ENCODE assay signal across 8 cellular contexts in genomic region chr17:35947156-35947585, GRCh38. TPM values are rescaled to one million over a fixed set of nuclear protein-coding genes. Genes with fewer than 3 reads are reported as not detected.
DNase-seq lines count a peak whose midpoint lies in the region; ATAC-seq, FAIRE-seq and TF ChIP-seq lines count a peak whose summit lies in the region.

No MANE protein-coding gene starts in this region.

- no peaks in the 10 kb centered on the region for H3F3A ChIP-seq in MM.1S (ENCODE audit: insufficient read depth, low read length)

- H3K4me3 ChIP-seq in MM.1S (ENCODE audit: low read length) (peak overlapping the region; percentile 62), astrocyte (ENCODE audit: insufficient read depth, low read depth, low read length) (no peak overlapping the region)

- H3K36me3 Mint-ChIP-seq in astrocyte (ENCODE audit: low read depth, unreplicated experiment): no peaks in the 10 kb centered on the region

- H3K36me3 ChIP-seq in MM.1S (replicated peaks; ENCODE audit: insufficient read depth, low read length) (no peaks in the 10 kb centered on the region), astrocyte (ENCODE audit: insufficient read depth, low read length) (no peaks in the 10 kb centered on the region)

- peak overlapping the region; percentile 84 for H3K4me2 ChIP-seq in MM.1S (ENCODE audit: low read depth, low read length)
- H3K4me2 ChIP-seq in astrocyte (ENCODE audit: low read length): peak overlapping the region; percentile 43

- H4K20me1 ChIP-seq in MM.1S (ENCODE audit: insufficient read depth, low read length) (no peaks in the 10 kb centered on the region), astrocyte (ENCODE audit: insufficient read depth, low read length) (no peaks in the 10 kb centered on the region)

- peaks cover 3% of the 10 kb centered on the region for H3K27me3 Mint-ChIP-seq in astrocyte (ENCODE audit: low read depth, unreplicated experiment)

- peaks cover 14% of the 10 kb centered on the region for H3K4me1 Mint-ChIP-seq in astrocyte (ENCODE audit: low read depth, unreplicated experiment)

- H2AFZ ChIP-seq in MM.1S (ENCODE audit: low read length): peak overlapping the region; percentile 89
- peak overlapping the region; percentile 30 for H2AFZ ChIP-seq in astrocyte (ENCODE audit: low read depth, low read length)

- H3K9me2 ChIP-seq in MM.1S (replicated peaks; ENCODE audit: insufficient read depth, low read length): no peaks in the 10 kb centered on the region

- TF ChIP-seq CTCF in MM.1S (IDR thresholded peaks at IDR 0.05; ENCODE audit: low read length) (peak; percentile 77), astrocyte (IDR thresholded peaks at IDR 0.05; ENCODE audit: insufficient read depth, low read depth, low read length) (peak; percentile 79)

- H3K27ac ChIP-seq in MM.1S (ENCODE audit: low read length) (no peak overlapping the region), astrocyte (ENCODE audit: low read depth, low read length) (no peak overlapping the region)

- H3K27ac Mint-ChIP-seq in astrocyte (ENCODE audit: unreplicated experiment): no peak overlapping the region

- no peaks in the 10 kb centered on the region for H3K4me1 ChIP-seq in MM.1S (ENCODE audit: low read length)
- H3K4me1 ChIP-seq in astrocyte (ENCODE audit: insufficient read depth, low read length): no peaks in the 10 kb centered on the region

- H3K9me3 Mint-ChIP-seq in astrocyte (ENCODE audit: unreplicated experiment): no peaks in the 10 kb centered on the region

- H3K79me2 ChIP-seq in MM.1S (ENCODE audit: low read length) (no peaks in the 10 kb centered on the region), astrocyte (ENCODE audit: insufficient read depth, low read length) (no peaks in the 10 kb centered on the region)

- H3K9me3 ChIP-seq in MM.1S (replicated peaks; ENCODE audit: insufficient read depth, low read length) (no peaks in the 10 kb centered on the region), astrocyte (ENCODE audit: insufficient read depth, low read depth, low read length) (no peaks in the 10 kb centered on the region)

- H3K27me3 ChIP-seq in MM.1S (replicated peaks; ENCODE audit: insufficient read depth, low read length) (no peaks in the 10 kb centered on the region), astrocyte (ENCODE audit: insufficient read depth, low read length) (peaks cover 2% of the 10 kb centered on the region)

- H3K9ac ChIP-seq in MM.1S (ENCODE audit: low read length) (peak overlapping the region; percentile 43; the same call in 1 of the 2 replicates), astrocyte (ENCODE audit: low read length) (no peak overlapping the region)

- FAIRE-seq in astrocyte (lab: Jason Lieb, UNC): no peak

- DNase-seq in ELF-1 (ENCODE audit: low read depth, low spot score): peak; percentile 60
- DNase-seq in MM.1S: peak; percentile 65
- peak; percentile 14 for DNase-seq in astrocyte (ENCODE audit: low read depth)
- DNase-seq in iris pigment epithelial cell (ENCODE audit: low read depth): peak; percentile 41
- peak; percentile 38 for DNase-seq in stimulated activated CD4-positive, alpha-beta T cell treated with anti-CD3 and anti-CD28 coated beads, Interleukin-2, amount 100 ng/mL, for 48 hours

- no peak overlapping the region for H3K4me3 Mint-ChIP-seq in astrocyte (ENCODE audit: unreplicated experiment)

- ATAC-seq in SK-N-SH treated with all-trans-retinoic acid at 6 μM for 48 hours (peak; percentile 97), GM18858 (IDR thresholded peaks at IDR 0.05; ENCODE audit: unreplicated experiment) (no peak), GM18907 (IDR thresholded peaks at IDR 0.05; ENCODE audit: unreplicated experiment) (no peak)

TF ChIP-seq in SK-N-SH treated with all-trans-retinoic acid at 6 μM for 48 hours, 23 proteins besides CTCF, POLR2A, EP300 and RAD21:
- TF ChIP-seq ESRRG (CRISPR knock-in tag; IDR thresholded peaks at IDR 0.05) (no peak), GLIS3 (CRISPR knock-in tag; IDR thresholded peaks at IDR 0.05) (no peak), CSRNP3 (CRISPR knock-in tag; IDR thresholded peaks at IDR 0.05) (no peak), TOX (CRISPR knock-in tag; IDR thresholded peaks at IDR 0.05; ENCODE audit: borderline replicate concordance) (no peak), RARB (CRISPR knock-in tag; IDR thresholded peaks at IDR 0.05) (no peak), OSR1 (CRISPR knock-in tag; IDR thresholded peaks at IDR 0.05) (no peak), PPARA (CRISPR knock-in tag; IDR thresholded peaks at IDR 0.05; ENCODE audit: borderline replicate concordance) (no peak)
- TF ChIP-seq, protein P1, sequence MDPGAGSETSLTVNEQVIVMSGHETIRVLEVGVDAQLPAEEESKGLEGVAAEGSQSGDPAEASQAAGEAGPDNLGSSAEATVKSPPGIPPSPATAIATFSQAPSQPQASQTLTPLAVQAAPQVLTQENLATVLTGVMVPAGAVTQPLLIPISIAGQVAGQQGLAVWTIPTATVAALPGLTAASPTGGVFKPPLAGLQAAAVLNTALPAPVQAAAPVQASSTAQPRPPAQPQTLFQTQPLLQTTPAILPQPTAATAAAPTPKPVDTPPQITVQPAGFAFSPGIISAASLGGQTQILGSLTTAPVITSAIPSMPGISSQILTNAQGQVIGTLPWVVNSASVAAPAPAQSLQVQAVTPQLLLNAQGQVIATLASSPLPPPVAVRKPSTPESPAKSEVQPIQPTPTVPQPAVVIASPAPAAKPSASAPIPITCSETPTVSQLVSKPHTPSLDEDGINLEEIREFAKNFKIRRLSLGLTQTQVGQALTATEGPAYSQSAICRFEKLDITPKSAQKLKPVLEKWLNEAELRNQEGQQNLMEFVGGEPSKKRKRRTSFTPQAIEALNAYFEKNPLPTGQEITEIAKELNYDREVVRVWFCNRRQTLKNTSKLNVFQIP (CRISPR knock-in tag; IDR thresholded peaks at IDR 0.05; ENCODE audit: borderline replicate concordance, low read depth): no peak

RNA-seq across cellular contexts. Expression of gene LYZL6, which starts 3.7 kb away (rescaled TPM):
- total RNA-seq in astrocyte: not detected in 2 replicates

RNA-seq across cellular contexts. Expression of gene RDM1, which starts 16.6 kb away (rescaled TPM):
- not detected in 2 replicates for total RNA-seq in astrocyte

RNA-seq across cellular contexts. Expression of gene CCL16, which starts 34.1 kb away (rescaled TPM):
- not detected in 2 replicates for total RNA-seq in astrocyte

RNA-seq across cellular contexts. Expression of gene CCL14, which starts 39.4 kb away (rescaled TPM):
- total RNA-seq in astrocyte: not detected in 2 replicates

RNA-seq across cellular contexts. Expression of gene CCL15, which starts 54.2 kb away (rescaled TPM):
- not detected in 2 replicates for total RNA-seq in astrocyte

Comparison
In these comparisons a context has a peak if more than half of its experiments do, and no peak if none do; other contexts are left out.
1. DNase-seq: peak in every context shown above with its lines; median percentile 65 in MM.1S; 60 in ELF-1; 41 in iris pigment epithelial cell; 38 in stimulated activated CD4-positive, alpha-beta T cell treated with anti-CD3 and anti-CD28 coated beads, Interleukin-2, amount 100 ng/mL, for 48 hours; 14 in astrocyte.